11 cellular contexts compared by ENCODE assay signal in genomic region chr6:154161689-154162088, GRCh38.
A peak's percentile ranks its signal among the peaks of the same experiment; 100 is the strongest.
DNase-seq lines count a peak whose midpoint lies in the region; ATAC-seq and TF ChIP-seq lines count a peak whose summit lies in the region.
"Had no signal": no experiment of that assay in that cellular context is flagged by ENCODE, and none has a peak within 500 bp of the region (broad histone marks: within the 10 kb centered on the region; RNA-seq: fewer than 3 reads in every experiment).

No MANE protein-coding gene starts in this region.

- H3K4me1 Mint-ChIP-seq in natural killer cell treated with Interleukin-12 subunit alpha and Interleukin-12 subunit beta and Interleukin-15 and Interleukin-18, amount 100 ng/mL, for 72 hours (ENCODE audit: low read depth in 2 of 2) = peaks cover 34 to 40% of the 10 kb centered on the region in 2 donors
- H3K4me1 Mint-ChIP-seq in natural killer cell = peaks cover 34 to 36% of the 10 kb centered on the region in 2 donors
- peaks cover 45% of the 10 kb centered on the region for H3K4me1 Mint-ChIP-seq in stimulated activated naive CD8-positive, alpha-beta T cell treated with anti-CD3 and anti-CD28 coated beads, Interleukin-15, amount 100 ng/mL, for 72 hours

- no peak overlapping the region for H3K27ac Mint-ChIP-seq in natural killer cell treated with Interleukin-12 subunit alpha and Interleukin-12 subunit beta and Interleukin-15 and Interleukin-18, amount 100 ng/mL, for 72 hours
- no peak overlapping the region for H3K27ac Mint-ChIP-seq in natural killer cell
- no peak overlapping the region for H3K27ac Mint-ChIP-seq in stimulated activated naive CD8-positive, alpha-beta T cell treated with anti-CD3 and anti-CD28 coated beads, Interleukin-15, amount 100 ng/mL, for 72 hours
- H3K27ac Mint-ChIP-seq: B cell had no signal

- DNase-seq in natural killer cell treated with Interleukin-12 subunit alpha and Interleukin-12 subunit beta and Interleukin-15 and Interleukin-18, amount 100 ng/mL, for 72 hours (ENCODE audit: low spot score) = no peak
- DNase-seq in natural killer cell (no peak), SW480 (ENCODE audit: low spot score) (no peak), islet precursor cell (no peak), BE2C (no peak)
- DNase-seq in stimulated activated naive CD8-positive, alpha-beta T cell treated with anti-CD3 and anti-CD28 coated beads, Interleukin-15, amount 100 ng/mL, for 72 hours = peak in 1 of 2 donors; percentile 21
- DNase-seq: central memory CD4-positive, alpha-beta T cell; stimulated activated CD4-positive, alpha-beta T cell treated with anti-CD3 and anti-CD28 coated beads, Interleukin-12 subunit alpha, Interleukin-12 subunit beta, amount 100 ng/mL, for 4 hours had no signal

- peak; percentile 64 to 76 for ATAC-seq in natural killer cell treated with Interleukin-12 subunit alpha and Interleukin-12 subunit beta and Interleukin-15 and Interleukin-18, amount 100 ng/mL, for 72 hours
- ATAC-seq in natural killer cell (no peak), GM21723 (IDR thresholded peaks at IDR 0.05; ENCODE audit: unreplicated experiment) (peak; percentile 70), HG03354 (IDR thresholded peaks at IDR 0.05; ENCODE audit: poor library complexity, severe bottlenecking, unreplicated experiment) (peak; percentile 65)
- ATAC-seq in stimulated activated naive CD8-positive, alpha-beta T cell treated with anti-CD3 and anti-CD28 coated beads, Interleukin-15, amount 100 ng/mL, for 72 hours = peak; percentile 83

- H3K4me3 Mint-ChIP-seq in natural killer cell treated with Interleukin-12 subunit alpha and Interleukin-12 subunit beta and Interleukin-15 and Interleukin-18, amount 100 ng/mL, for 72 hours = no peak overlapping the region
- no peak overlapping the region for H3K4me3 Mint-ChIP-seq in natural killer cell
- H3K4me3 Mint-ChIP-seq in stimulated activated naive CD8-positive, alpha-beta T cell treated with anti-CD3 and anti-CD28 coated beads, Interleukin-15, amount 100 ng/mL, for 72 hours = no peak overlapping the region
- H3K4me3 Mint-ChIP-seq: B cell had no signal

- H3K27me3 Mint-ChIP-seq in natural killer cell treated with Interleukin-12 subunit alpha and Interleukin-12 subunit beta and Interleukin-15 and Interleukin-18, amount 100 ng/mL, for 72 hours = no peaks in the 10 kb centered on the region
- no peaks in the 10 kb centered on the region for H3K27me3 Mint-ChIP-seq in natural killer cell (ENCODE audit: low read depth in 2 of 2)
- no peaks in the 10 kb centered on the region for H3K27me3 Mint-ChIP-seq in stimulated activated naive CD8-positive, alpha-beta T cell treated with anti-CD3 and anti-CD28 coated beads, Interleukin-15, amount 100 ng/mL, for 72 hours
- H3K27me3 Mint-ChIP-seq: B cell had no signal

- intact Hi-C loops in natural killer cell (cut with micrococcal nuclease) = no loop called here

- H3K9me3 ChIP-seq in BE2C = no peaks in the 10 kb centered on the region

- peaks cover 5% of the 10 kb centered on the region for H3K36me3 Mint-ChIP-seq in natural killer cell treated with Interleukin-12 subunit alpha and Interleukin-12 subunit beta and Interleukin-15 and Interleukin-18, amount 100 ng/mL, for 72 hours
- peaks cover 6% of the 10 kb centered on the region for H3K36me3 Mint-ChIP-seq in natural killer cell

- no peaks in the 10 kb centered on the region for H3K27me3 ChIP-seq in BE2C

- TF ChIP-seq CTCF in natural killer cell (IDR thresholded peaks at IDR 0.05) = no peak
- TF ChIP-seq CTCF in BE2C (IDR thresholded peaks at IDR 0.05; ENCODE audit: low read depth, low read length) = no peak

- no peaks in the 10 kb centered on the region for H3K4me1 ChIP-seq in BE2C

- no peak overlapping the region for H3K4me3 ChIP-seq in BE2C (ENCODE audit: low read depth, low read length)

- H3K36me3 ChIP-seq in BE2C = no peaks in the 10 kb centered on the region

- no peaks in the 10 kb centered on the region for H3K9me3 Mint-ChIP-seq in natural killer cell treated with Interleukin-12 subunit alpha and Interleukin-12 subunit beta and Interleukin-15 and Interleukin-18, amount 100 ng/mL, for 72 hours
- no peaks in the 10 kb centered on the region for H3K9me3 Mint-ChIP-seq in natural killer cell
- peaks cover 5% of the 10 kb centered on the region in 2 donors for H3K9me3 Mint-ChIP-seq in stimulated activated naive CD8-positive, alpha-beta T cell treated with anti-CD3 and anti-CD28 coated beads, Interleukin-15, amount 100 ng/mL, for 72 hours

Comparison
In these comparisons a context has a peak if more than half of its experiments do, and no peak if none do; other contexts are left out.
1. ATAC-seq: peak in natural killer cell treated with Interleukin-12 subunit alpha and Interleukin-12 subunit beta and Interleukin-15 and Interleukin-18, amount 100 ng/mL, for 72 hours (2 of 2), GM21723 (single experiment), HG03354 (single experiment) and stimulated activated naive CD8-positive, alpha-beta T cell treated with anti-CD3 and anti-CD28 coated beads, Interleukin-15, amount 100 ng/mL, for 72 hours (single experiment); none in natural killer cell (0 of 3).